In genomic region chr22:22591348-22592299, GRCh38 we compare ENCODE assay signal across 23 cellular contexts. TPM values are rescaled to one million over a fixed set of nuclear protein-coding genes. Genes with fewer than 3 reads are reported as not detected.
DNase-seq lines count a peak whose midpoint lies in the region; ATAC-seq and TF ChIP-seq lines count a peak whose summit lies in the region.
"Had no signal": no experiment of that assay in that cellular context is flagged by ENCODE, and none has a peak within 500 bp of the region (broad histone marks: within the 10 kb centered on the region; RNA-seq: fewer than 3 reads in every experiment).

No MANE protein-coding gene starts in this region.

- no peaks in the 10 kb centered on the region for H3K9me3 Mint-ChIP-seq in Calu3 (ENCODE audit: low read depth, unreplicated experiment)
- H3K9me3 Mint-ChIP-seq: activated naive CD4-positive, alpha-beta T cell treated with anti-CD3 and anti-CD28 coated beads, Interleukin-2, amount 50 U/mL, for 24 hours; naive B cell; stimulated activated naive CD8-positive, alpha-beta T cell treated with anti-CD3 and anti-CD28 coated beads, Interleukin-15, amount 100 ng/mL, for 72 hours; T-helper 2 cell treated with Interferon-gamma antibody and Interleukin-4, amounts not matched to agents 5 μg/mL and 100 μg/mL, for 36 hours had no signal

- no peak overlapping the region for H3K4me3 Mint-ChIP-seq in Calu3 (ENCODE audit: low read depth, unreplicated experiment)
- H3K4me3 Mint-ChIP-seq: activated naive CD4-positive, alpha-beta T cell treated with anti-CD3 and anti-CD28 coated beads, Interleukin-2, amount 50 U/mL, for 24 hours; naive B cell; stimulated activated naive CD8-positive, alpha-beta T cell treated with anti-CD3 and anti-CD28 coated beads, Interleukin-15, amount 100 ng/mL, for 72 hours; T-helper 2 cell treated with Interferon-gamma antibody and Interleukin-4, amounts not matched to agents 5 μg/mL and 100 μg/mL, for 36 hours had no signal

- H3K27ac ChIP-seq in PC-9, result no peak overlapping the region
- no peak overlapping the region for H3K27ac ChIP-seq in upper lobe of right lung

- no peak for ATAC-seq in upper lobe of right lung
- ATAC-seq: Right ventricle myocardium inferior; stimulated activated naive CD8-positive, alpha-beta T cell treated with anti-CD3 and anti-CD28 coated beads, Interleukin-15, amount 100 ng/mL, for 72 hours had no signal

- intact Hi-C loops in Calu3 (cut with micrococcal nuclease; ENCODE audit: unreplicated experiment), result no loop called here
- intact Hi-C loops in PC-9 (cut with micrococcal nuclease; ENCODE audit: unreplicated experiment), result no loop called here
- intact Hi-C loops in upper lobe of right lung (cut with DNase I), result no loop called here

- H4K20me1 ChIP-seq in PC-9 (ENCODE audit: insufficient read depth), result no peaks in the 10 kb centered on the region

- POLR2A ChIA-PET in PC-9 (lab: Charles Lee; ENCODE audit: unreplicated experiment), result no interaction called here

- TF ChIP-seq CTCF in Calu3 (IDR thresholded peaks at IDR 0.05; ENCODE audit: unreplicated experiment), result peak; percentile 39
- peak; percentile 10 for TF ChIP-seq CTCF in astrocyte of the cerebellum (IDR thresholded peaks at IDR 0.05; ENCODE audit: low read depth, low read length, missing control alignments)
- no peak for TF ChIP-seq CTCF in PC-9 (conservative IDR thresholded peaks at IDR 0.05)
- no peak for TF ChIP-seq CTCF in upper lobe of right lung (IDR thresholded peaks at IDR 0.05)

- no peaks in the 10 kb centered on the region for H3K36me3 Mint-ChIP-seq in Calu3 (ENCODE audit: insufficient read depth, unreplicated experiment)
- H3K36me3 Mint-ChIP-seq: activated naive CD4-positive, alpha-beta T cell treated with anti-CD3 and anti-CD28 coated beads, Interleukin-2, amount 50 U/mL, for 24 hours; naive B cell had no signal

- CTCF ChIA-PET in Calu3 (lab: Charles Lee), result no interaction called here
- CTCF ChIA-PET in PC-9 (lab: Charles Lee), result no interaction called here

- no peak overlapping the region for H3K27ac Mint-ChIP-seq in Calu3 (ENCODE audit: unreplicated experiment)
- H3K27ac Mint-ChIP-seq: activated naive CD4-positive, alpha-beta T cell treated with anti-CD3 and anti-CD28 coated beads, Interleukin-2, amount 50 U/mL, for 24 hours; progenitor cell of endocrine pancreas; T-helper 2 cell treated with Interferon-gamma antibody and Interleukin-4, amounts not matched to agents 5 μg/mL and 100 μg/mL, for 36 hours had no signal

- no peak overlapping the region for H2AFZ ChIP-seq in PC-9

- no peaks in the 10 kb centered on the region for H3K9me3 ChIP-seq in PC-9 (ENCODE audit: insufficient read depth, low read depth)
- no peaks in the 10 kb centered on the region for H3K9me3 ChIP-seq in upper lobe of right lung
- H3K9me3 ChIP-seq: BE2C had no signal

- peaks cover 79% of the 10 kb centered on the region for H3K27me3 Mint-ChIP-seq in Calu3 (ENCODE audit: unreplicated experiment)
- H3K27me3 Mint-ChIP-seq: naive B cell had no signal

- in situ Hi-C loops in astrocyte of the cerebellum (cut with HindIII; ENCODE audit: low sequenced_read_pairs), result loop anchor here (25.0 kb wide), 1 partner anchor 321 kb away; no protein-coding TSS in a partner anchor

- H3K4me3 ChIP-seq in astrocyte of the cerebellum (ENCODE audit: low read depth, low read length) (no peak overlapping the region), PC-9 (no peak overlapping the region), upper lobe of right lung (no peak overlapping the region)

- H3K4me2 ChIP-seq in PC-9, result no peak overlapping the region

- no peaks in the 10 kb centered on the region for H3K79me2 ChIP-seq in PC-9 (ENCODE audit: low read depth)

- DNase-seq in Calu3 (no peak), HT1080 (ENCODE audit: low read depth) (peak; percentile 6), astrocyte of the cerebellum (ENCODE audit: low read depth) (no peak), myocyte (ENCODE audit: low read depth) (peak; percentile 58), PC-9 (no peak), upper lobe of right lung (no peak), midbrain (lab: John Stamatoyannopoulos, UW) (no peak)
- DNase-seq: activated CD4-positive, alpha-beta T cell treated with anti-CD3 and anti-CD28 coated beads for 1 hour; activated T-cell treated with anti-CD3 and anti-CD28 coated beads for 4 hours; BE2C; DMS 273 treated with DMSO at 0.1 percent for 48 hours; effector CD4-positive, alpha-beta T cell; naive B cell; NCI-H2029; NCI-H748 treated with DMSO at 0.1 percent for 48 hours; stimulated activated CD4-positive, alpha-beta T cell treated with anti-CD3 and anti-CD28 coated beads, Interleukin-12 subunit alpha, Interleukin-12 subunit beta, amount 100 ng/mL, for 4 hours; stimulated activated naive CD8-positive, alpha-beta T cell treated with anti-CD3 and anti-CD28 coated beads, Interleukin-15, amount 100 ng/mL, for 72 hours had no signal

- H3K36me3 ChIP-seq in PC-9 (ENCODE audit: low read depth) (no peaks in the 10 kb centered on the region), upper lobe of right lung (no peaks in the 10 kb centered on the region)
- H3K36me3 ChIP-seq: BE2C had no signal

- H3K4me1 ChIP-seq in PC-9 (replicated peaks; ENCODE audit: insufficient read depth), result no peaks in the 10 kb centered on the region
- H3K4me1 ChIP-seq in upper lobe of right lung, result no peaks in the 10 kb centered on the region
- H3K4me1 ChIP-seq: BE2C had no signal

- H3F3A ChIP-seq in PC-9 (ENCODE audit: insufficient read depth, low read depth), result no peaks in the 10 kb centered on the region

- H3K27me3 ChIP-seq in PC-9 (ENCODE audit: insufficient read depth, low read depth) (peaks cover 5% of the 10 kb centered on the region; the same call in 1 of the 2 replicates), upper lobe of right lung (peaks cover 19% of the 10 kb centered on the region)
- H3K27me3 ChIP-seq: BE2C had no signal

- BruUV-seq in Calu3 (replicated peaks; lab: Mats Ljungman, UMichigan) (no TSS peak), PC-9 (replicated peaks; lab: Mats Ljungman, UMichigan) (no TSS peak)

- no peaks in the 10 kb centered on the region for H3K4me1 Mint-ChIP-seq in Calu3 (ENCODE audit: low read depth, unreplicated experiment)
- H3K4me1 Mint-ChIP-seq: activated naive CD4-positive, alpha-beta T cell treated with anti-CD3 and anti-CD28 coated beads, Interleukin-2, amount 50 U/mL, for 24 hours had no signal

- no peaks in the 10 kb centered on the region for H3K9me2 ChIP-seq in PC-9 (ENCODE audit: insufficient read depth)

RNA-seq across cellular contexts. Expression of gene PRAME, which starts 32.6 kb away (rescaled TPM):
- total RNA-seq in Calu3 (2022) (2.6 and 5.1 TPM in 2 replicates), myocyte (not detected in 2 replicates), PC-9 (2021) (not detected in 2 replicates), upper lobe of right lung (not detected)
- 87.9 and 93.2 TPM in 2 replicates for total RNA-seq in HT1080 (2014; rRNA removed; shearing (Covaris generic))
- polyA plus RNA-seq in HT1080 (2015; cell fraction: cytosol; rRNA removed), result 91.8 and 93.1 TPM in 2 replicates
- 218 and 230 TPM in 2 replicates for polyA plus RNA-seq in HT1080 (2015; cell fraction: nucleus; rRNA removed)
- not detected for polyA plus RNA-seq in myocyte (2012)
- total RNA-seq: lower leg skin, M059J, progenitor cell of endocrine pancreas, Right ventricle myocardium inferior had no signal

RNA-seq across cellular contexts. Expression of gene GGTLC2, which starts 52.8 kb away (rescaled TPM):
- total RNA-seq in Calu3 (2022) (not detected in 2 replicates), myocyte (not detected in 2 replicates), PC-9 (2021) (not detected in 2 replicates), upper lobe of right lung (6.5 TPM)
- total RNA-seq in HT1080 (2014; rRNA removed; shearing (Covaris generic)), result not detected in 2 replicates
- not detected in 2 replicates for polyA plus RNA-seq in HT1080 (2015; cell fraction: cytosol; rRNA removed)
- polyA plus RNA-seq in HT1080 (2015; cell fraction: nucleus; rRNA removed), result not detected in 2 replicates
- polyA plus RNA-seq in myocyte (2012), result not detected
- total RNA-seq: lower leg skin, M059J, progenitor cell of endocrine pancreas, Right ventricle myocardium inferior had no signal

Comparison
In these comparisons a context has a peak if more than half of its experiments do, and no peak if none do; other contexts are left out.
1. DNase-seq: peak in HT1080 (single experiment) and myocyte (single experiment); none in Calu3 (single experiment), astrocyte of the cerebellum (single experiment), PC-9 (0 of 2), upper lobe of right lung (single experiment) and midbrain (single experiment).
2. CTCF ChIP-seq: peak in Calu3 (single experiment) and astrocyte of the cerebellum (single experiment); none in PC-9 (single experiment) and upper lobe of right lung (single experiment).
3. RNA of gene PRAME, which starts 32.6 kb away (total RNA-seq): 87.9 to 93.2 TPM in HT1080; 2.6 to 5.1 TPM in Calu3, not detected in myocyte, not detected in PC-9 and not detected in upper lobe of right lung (single experiment); every median in the first group is over 10 times any median in the second.